In genomic region chr2:20538308-20539132, GRCh38 we compare ENCODE assay signal across 1 cellular context.
TF ChIP-seq lines count a peak whose summit lies in the region.

No MANE protein-coding gene starts in this region.

TF ChIP-seq in HepG2, 621 proteins besides CTCF, POLR2A, EP300 and RAD21 (continued from another document and continues in another):
- TF ChIP-seq ZNF142 (CRISPR knock-in tag; IDR thresholded peaks at IDR 0.05) (0 out of 2 replicates have a peak, but pooled peaks have one; percentile 49), ZBED4 (CRISPR knock-in tag; IDR thresholded peaks at IDR 0.05; ENCODE audit: borderline replicate concordance) (0 out of 2 replicates have a peak, but pooled peaks have one; percentile 56), ZMYM4 (CRISPR knock-in tag; IDR thresholded peaks at IDR 0.05) (peak; percentile 34; the same call in 1 of the 2 replicates), ZNF333 (CRISPR knock-in tag; IDR thresholded peaks at IDR 0.05; ENCODE audit: borderline replicate concordance) (no peak), ZNF12 (CRISPR knock-in tag; IDR thresholded peaks at IDR 0.05) (no peak; the same call in 1 of the 2 replicates), CBX5 (CRISPR knock-in tag; IDR thresholded peaks at IDR 0.05; ENCODE audit: borderline replicate concordance) (peak; percentile 26; the same call in 1 of the 2 replicates), ZNF580 (CRISPR knock-in tag; IDR thresholded peaks at IDR 0.05; ENCODE audit: borderline replicate concordance, low read depth) (peak; percentile 88; the same call in 1 of the 2 replicates), POGZ (CRISPR knock-in tag; IDR thresholded peaks at IDR 0.05) (peak; percentile 64; the same call in 1 of the 2 replicates), ZNF572 (CRISPR knock-in tag; IDR thresholded peaks at IDR 0.05) (peak; percentile 88), TEAD3 (CRISPR knock-in tag; optimal IDR thresholded peaks at IDR 0.05; ENCODE audit: borderline replicate concordance) (peak; percentile 78), ZBTB7B (CRISPR knock-in tag; IDR thresholded peaks at IDR 0.05) (peak; percentile 91), ZNF549 (CRISPR knock-in tag; IDR thresholded peaks at IDR 0.05) (no peak), CENPT (CRISPR knock-in tag; IDR thresholded peaks at IDR 0.05; ENCODE audit: low read depth) (no peak), FOSL2 (CRISPR knock-in tag; IDR thresholded peaks at IDR 0.05) (peak; percentile 80), ZNF562 (CRISPR knock-in tag; IDR thresholded peaks at IDR 0.05; ENCODE audit: borderline replicate concordance) (no peak), KLF16 (CRISPR knock-in tag; IDR thresholded peaks at IDR 0.05) (no peak), ZBTB38 (CRISPR knock-in tag; IDR thresholded peaks at IDR 0.05) (peak; percentile 52), MAX (IDR thresholded peaks at IDR 0.05) (peak; percentile 79), ZNF367 (CRISPR knock-in tag; IDR thresholded peaks at IDR 0.05; ENCODE audit: borderline replicate concordance) (no peak), ZNF816 (CRISPR knock-in tag; IDR thresholded peaks at IDR 0.05; ENCODE audit: borderline replicate concordance) (no peak), KLF15 (CRISPR knock-in tag; IDR thresholded peaks at IDR 0.05; ENCODE audit: borderline replicate concordance) (no peak), TEF (CRISPR knock-in tag; IDR thresholded peaks at IDR 0.05) (no peak; the same call in 1 of the 2 replicates), ZNF644 (CRISPR knock-in tag; IDR thresholded peaks at IDR 0.05; ENCODE audit: low read depth) (no peak; the same call in 1 of the 2 replicates), ZHX2 (IDR thresholded peaks at IDR 0.05; ENCODE audit: low read depth) (no peak; the same call in 1 of the 2 replicates), ZHX2 (CRISPR knock-in tag; IDR thresholded peaks at IDR 0.05; ENCODE audit: borderline replicate concordance) (no peak), ZFP41 (CRISPR knock-in tag; IDR thresholded peaks at IDR 0.05; ENCODE audit: borderline replicate concordance) (no peak), ZNF589 (CRISPR knock-in tag; conservative IDR thresholded peaks at IDR 0.05) (peak; percentile 87; the same call in 1 of the 2 replicates), ZNF33B (CRISPR knock-in tag; IDR thresholded peaks at IDR 0.05) (no peak; the same call in 1 of the 2 replicates), ZNF280D (CRISPR knock-in tag; IDR thresholded peaks at IDR 0.05) (0 out of 2 replicates have a peak, but pooled peaks have one; percentile 66), PTBP1 (IDR thresholded peaks at IDR 0.05; ENCODE audit: low read depth, low read length, poor library complexity, severe bottlenecking) (peak; percentile 38), NFATC3 (CRISPR knock-in tag; IDR thresholded peaks at IDR 0.05) (no peak), ZNF777 (CRISPR knock-in tag; IDR thresholded peaks at IDR 0.05) (no peak; the same call in 1 of the 2 replicates), ZNF431 (CRISPR knock-in tag; IDR thresholded peaks at IDR 0.05; ENCODE audit: borderline replicate concordance, low read depth) (no peak), PAF1 (CRISPR knock-in tag; IDR thresholded peaks at IDR 0.05) (peak; percentile 72), BCLAF1 (IDR thresholded peaks at IDR 0.05) (no peak)
